ENCODE assay signal across 9 cellular contexts in genomic region chr19:4518345-4519171, GRCh38. TPM values are rescaled to one million over a fixed set of nuclear protein-coding genes. Genes with fewer than 3 reads are reported as not detected.
DNase-seq lines count a peak whose midpoint lies in the region; ATAC-seq, FAIRE-seq and TF ChIP-seq lines count a peak whose summit lies in the region.
"Had no signal": no experiment of that assay in that cellular context is flagged by ENCODE, and none has a peak within 500 bp of the region (broad histone marks: within the 10 kb centered on the region; RNA-seq: fewer than 3 reads in every experiment).

TSS of gene PLIN4 (minus strand) at chr19:4518486. CDS start at chr19:4518272, 214 bp downstream.

- intact Hi-C loops in left cardiac atrium (cut with DNase I): no loop called here
- intact Hi-C loops in psoas muscle (cut with DNase I): no loop called here

- TF ChIP-seq CTCF in astrocyte (IDR thresholded peaks at IDR 0.05; ENCODE audit: insufficient read depth, low read depth, low read length) (no peak), psoas muscle (IDR thresholded peaks at IDR 0.05) (peak; percentile 15)

- H3K4me1 Mint-ChIP-seq in astrocyte (ENCODE audit: low read depth, unreplicated experiment): peaks cover 6% of the 10 kb centered on the region
- H3K4me1 Mint-ChIP-seq in activated T-cell treated with anti-CD3 and anti-CD28 coated beads, Interleukin-2, amount 50 U/mL, for 72 hours (ENCODE audit: low read depth): no peaks in the 10 kb centered on the region

- H3K27me3 ChIP-seq in GM23248 (replicated peaks; ENCODE audit: insufficient read depth) (no peaks in the 10 kb centered on the region), astrocyte (ENCODE audit: insufficient read depth, low read length) (no peaks in the 10 kb centered on the region), psoas muscle (ENCODE audit: insufficient read depth in 3 of 3, low read length in 2 of 3) (no peaks in the 10 kb centered on the region)

- in situ Hi-C loops in GM23248 (cut with MboI): no loop called here

- peaks cover 3% of the 10 kb centered on the region for H3K9me3 Mint-ChIP-seq in astrocyte (ENCODE audit: unreplicated experiment)
- no peaks in the 10 kb centered on the region for H3K9me3 Mint-ChIP-seq in activated T-cell treated with anti-CD3 and anti-CD28 coated beads, Interleukin-2, amount 50 U/mL, for 72 hours

- H4K20me1 ChIP-seq in GM23248 (ENCODE audit: insufficient read depth): no peaks in the 10 kb centered on the region
- H4K20me1 ChIP-seq in astrocyte (ENCODE audit: insufficient read depth, low read length): no peaks in the 10 kb centered on the region

- H3K36me3 ChIP-seq in GM23248 (ENCODE audit: low read depth) (no peaks in the 10 kb centered on the region), astrocyte (ENCODE audit: insufficient read depth, low read length) (no peaks in the 10 kb centered on the region), psoas muscle (ENCODE audit: insufficient read depth in 1 of 2, low read depth in 1 of 2) (peaks cover 0 to 50% of the 10 kb centered on the region in 2 donors)

- no peaks in the 10 kb centered on the region for H3F3A ChIP-seq in GM23248 (ENCODE audit: insufficient read depth)

- H3K27ac ChIP-seq in GM23248 (no peak within 1 kb of the TSS), astrocyte (ENCODE audit: low read depth, low read length) (no peak within 1 kb of the TSS), psoas muscle (peak within 1 kb of the TSS; percentile 94)

- no peak for FAIRE-seq in astrocyte (lab: Jason Lieb, UNC)

- DNase-seq in GM23248 (peak; percentile 49), astrocyte (ENCODE audit: low read depth) (peak; percentile 4), left cardiac atrium (peak; percentile 82), psoas muscle (peak; percentile 87 to 96), NCI-H774 (lab: John Stamatoyannopoulos, UW) (no peak)
- no peak for DNase-seq in activated naive CD4-positive, alpha-beta T cell treated with Interleukin-2 at 50 U/mL for 16 hours
- no peak for DNase-seq in activated T-cell treated with anti-CD3 and anti-CD28 coated beads, Interleukin-2, amount 50 U/mL, for 72 hours
- DNase-seq: DMS79 treated with DMSO at 0.1 percent for 48 hours had no signal

- H3K9me3 ChIP-seq in GM23248 (ENCODE audit: low read depth) (no peaks in the 10 kb centered on the region), astrocyte (ENCODE audit: insufficient read depth, low read depth, low read length) (no peaks in the 10 kb centered on the region), psoas muscle (no peaks in the 10 kb centered on the region)

- WGBS in GM23248 (ENCODE audit: low coverage in 1 of 2, low lambda C conversion rate in 2 of 2, missing lambda C conversion rate in 2 of 2), 2 experiments: 71 to 72% methylated on average over 34 of the region's 34 CpGs
- WGBS in psoas muscle, 3 donors: 23 to 28% (median 25%) methylated on average over 28 to 34 of the region's 34 CpGs

- no peak within 1 kb of the TSS for H2AFZ ChIP-seq in GM23248
- no peak within 1 kb of the TSS for H2AFZ ChIP-seq in astrocyte (ENCODE audit: low read depth, low read length)

- no peaks in the 10 kb centered on the region for H3K9me2 ChIP-seq in GM23248 (ENCODE audit: insufficient read depth)

- H3K9ac ChIP-seq in GM23248 (no peak within 1 kb of the TSS), astrocyte (ENCODE audit: low read length) (no peak within 1 kb of the TSS)

- peak within 1 kb of the TSS; percentile 76 for H3K4me3 Mint-ChIP-seq in astrocyte (ENCODE audit: unreplicated experiment)
- no peak within 1 kb of the TSS for H3K4me3 Mint-ChIP-seq in activated T-cell treated with anti-CD3 and anti-CD28 coated beads, Interleukin-2, amount 50 U/mL, for 72 hours

- peaks cover 31% of the 10 kb centered on the region for H3K27me3 Mint-ChIP-seq in astrocyte (ENCODE audit: low read depth, unreplicated experiment)
- no peaks in the 10 kb centered on the region for H3K27me3 Mint-ChIP-seq in activated T-cell treated with anti-CD3 and anti-CD28 coated beads, Interleukin-2, amount 50 U/mL, for 72 hours (ENCODE audit: low read depth)

- H3K4me1 ChIP-seq in GM23248 (ENCODE audit: insufficient read depth): no peaks in the 10 kb centered on the region
- H3K4me1 ChIP-seq in astrocyte (ENCODE audit: insufficient read depth, low read length): no peaks in the 10 kb centered on the region
- H3K4me1 ChIP-seq in psoas muscle: peaks cover 34% of the 10 kb centered on the region

- H3K79me2 ChIP-seq in GM23248 (ENCODE audit: insufficient read depth) (no peaks in the 10 kb centered on the region), astrocyte (ENCODE audit: insufficient read depth, low read length) (no peaks in the 10 kb centered on the region)

- no peak within 1 kb of the TSS for H3K27ac Mint-ChIP-seq in astrocyte (ENCODE audit: unreplicated experiment)
- H3K27ac Mint-ChIP-seq in activated T-cell treated with anti-CD3 and anti-CD28 coated beads, Interleukin-2, amount 50 U/mL, for 72 hours: no peak within 1 kb of the TSS

- no peak within 1 kb of the TSS for H3K4me2 ChIP-seq in GM23248 (ENCODE audit: unreplicated experiment)
- H3K4me2 ChIP-seq in astrocyte (ENCODE audit: low read length): no peak within 1 kb of the TSS

- peak; percentile 80 to 91 for ATAC-seq in left cardiac atrium
- peak; percentile 80 to 85 (median 82) for ATAC-seq in psoas muscle
- no peak for ATAC-seq in GM18502 (IDR thresholded peaks at IDR 0.05; ENCODE audit: poor library complexity, unreplicated experiment)
- ATAC-seq in activated T-cell treated with anti-CD3 and anti-CD28 coated beads, Interleukin-2, amount 50 U/mL, for 72 hours (replicated peaks in 1 of 2): no peak

- H3K4me3 ChIP-seq in GM23248 (no peak within 1 kb of the TSS), astrocyte (ENCODE audit: insufficient read depth, low read depth, low read length) (no peak within 1 kb of the TSS), psoas muscle (peak within 1 kb of the TSS; percentile 62)

- H3K36me3 Mint-ChIP-seq in astrocyte (ENCODE audit: low read depth, unreplicated experiment): no peaks in the 10 kb centered on the region
- H3K36me3 Mint-ChIP-seq in activated T-cell treated with anti-CD3 and anti-CD28 coated beads, Interleukin-2, amount 50 U/mL, for 72 hours (ENCODE audit: insufficient read depth in 2 of 2): no peaks in the 10 kb centered on the region

RNA-seq across cellular contexts. Expression of gene PLIN4, which starts in this region (rescaled TPM):
- total RNA-seq in GM23248 (2014; rRNA removed; shearing (Covaris generic)): not detected in 2 replicates
- polyA plus RNA-seq in GM23248 (2016; fragmentation: Nextera tagmentation; extraction: Ambion mirVana): 0.08 TPM in 1 of 2 replicates, not detected in the other
- 0.05 TPM in 1 of 2 replicates, not detected in the other for total RNA-seq in astrocyte
- total RNA-seq in left cardiac atrium: 100 to 1,000 TPM; 331 to 357 TPM
- total RNA-seq in psoas muscle: 100 to 1,000 TPM; 115 to 309 (median 183) TPM
- polyA plus RNA-seq in psoas muscle: 10 to 100 TPM; 29.0 to 97.8 (median 50.4) TPM
- under 1 TPM; 0.05 to 0.12 TPM for total RNA-seq in activated T-cell treated with anti-CD3 and anti-CD28 coated beads, Interleukin-2, amount 50 U/mL, for 72 hours

Comparison
In these comparisons a context has a peak if more than half of its experiments do, and no peak if none do; other contexts are left out.
1. RNA of gene PLIN4 (total RNA-seq): 331 to 357 TPM in left cardiac atrium and 115 to 309 TPM in psoas muscle; 0.05 to 0.12 TPM in activated T-cell treated with anti-CD3 and anti-CD28 coated beads, Interleukin-2, amount 50 U/mL, for 72 hours, 0.05 TPM in astrocyte and not detected in GM23248; every median in the first group is over 100 times any median in the second.
2. RNA of gene PLIN4 (polyA plus RNA-seq): 29.0 to 97.8 TPM in psoas muscle; 0.08 TPM in GM23248; every median in the first group is over 10 times any median in the second.
3. Peak in DNase-seq in GM23248; RNA of the gene not detected or under 1 TPM.
4. Peak in DNase-seq in astrocyte; RNA of the gene not detected or under 1 TPM.
5. DNase-seq: peak in left cardiac atrium (single experiment) and psoas muscle (2 of 2); none in NCI-H774 (single experiment), activated naive CD4-positive, alpha-beta T cell treated with Interleukin-2 at 50 U/mL for 16 hours (single experiment) and activated T-cell treated with anti-CD3 and anti-CD28 coated beads, Interleukin-2, amount 50 U/mL, for 72 hours (0 of 2).
6. ATAC-seq: peak in left cardiac atrium (2 of 2) and psoas muscle (4 of 4); none in GM18502 (single experiment) and activated T-cell treated with anti-CD3 and anti-CD28 coated beads, Interleukin-2, amount 50 U/mL, for 72 hours (0 of 2).